In genomic region chr4:83591730-83592129, GRCh38 we compare ENCODE assay signal across 39 cellular contexts.
"Had no signal": no experiment of that assay in that cellular context is flagged by ENCODE, and none has a peak within 500 bp of the region (broad histone marks: within the 10 kb centered on the region; RNA-seq: fewer than 3 reads in every experiment).

No MANE protein-coding gene starts in this region.

- H3K36me3 ChIP-seq: cardiac muscle cell, WERI-Rb-1 had no signal

- H3K27me3 ChIP-seq: ascending aorta, cardiac muscle cell had no signal

- H3K36me3 Mint-ChIP-seq: activated naive CD4-positive, alpha-beta T cell treated with anti-CD3 and anti-CD28 coated beads, Interleukin-2, amount 10 ng/mL, durations not matched to agents 7 days and 5 days; activated naive CD8-positive, alpha-beta T cell treated with anti-CD3 and anti-CD28 coated beads, Interleukin-2, amount 10 ng/mL, durations not matched to agents 7 days and 5 days; brain had no signal

- H3K27ac ChIP-seq: ascending aorta, cardiac muscle cell, WERI-Rb-1 had no signal

- ATAC-seq: activated CD4-positive, alpha-beta T cell treated with anti-CD3 and anti-CD28 coated beads for 36 hours; activated CD4-positive, CD25-positive, alpha-beta regulatory T cell treated with anti-CD3 and anti-CD28 coated beads, Interleukin-2, amount 50 U/mL, for 24 hours; activated CD8-positive, alpha-beta memory T cell treated with anti-CD3 and anti-CD28 coated beads, Interleukin-2, amount 10 ng/mL, durations not matched to agents 7 days and 5 days; activated CD8-positive, alpha-beta T cell treated with anti-CD3 and anti-CD28 coated beads, Interleukin-2, amount 10 ng/mL, durations not matched to agents 7 days and 5 days; activated naive CD8-positive, alpha-beta T cell treated with anti-CD3 and anti-CD28 coated beads, Interleukin-2, amount 50 U/mL, for 24 hours; WTC11 had no signal

- H3K4me1 ChIP-seq: ascending aorta had no signal

- H3K4me3 Mint-ChIP-seq: activated CD4-positive, alpha-beta memory T cell treated with anti-CD3 and anti-CD28 coated beads, Interleukin-2, amount 10 ng/mL, durations not matched to agents 7 days and 5 days; activated CD4-positive, alpha-beta T cell treated with anti-CD3 and anti-CD28 coated beads for 36 hours; activated CD4-positive, alpha-beta T cell treated with anti-CD3 and anti-CD28 coated beads, Interleukin-2, amount 10 ng/mL, durations not matched to agents 7 days and 5 days; activated CD8-positive, alpha-beta memory T cell treated with anti-CD3 and anti-CD28 coated beads, Interleukin-2, amount 10 ng/mL, durations not matched to agents 7 days and 5 days; activated CD8-positive, alpha-beta T cell treated with anti-CD3 and anti-CD28 coated beads, Interleukin-2, amount 10 ng/mL, durations not matched to agents 7 days and 5 days; activated naive CD4-positive, alpha-beta T cell treated with anti-CD3 and anti-CD28 coated beads, Interleukin-2, amount 10 ng/mL, durations not matched to agents 7 days and 5 days; activated naive CD4-positive, alpha-beta T cell treated with anti-CD3 and anti-CD28 coated beads, Interleukin-2, amount 50 U/mL, for 24 hours; activated naive CD8-positive, alpha-beta T cell; activated naive CD8-positive, alpha-beta T cell treated with anti-CD3 and anti-CD28 coated beads, Interleukin-2, amount 10 ng/mL, durations not matched to agents 7 days and 5 days; activated naive CD8-positive, alpha-beta T cell treated with anti-CD3 and anti-CD28 coated beads, Interleukin-2, amount 50 U/mL, for 24 hours; activated T-cell treated with anti-CD3 and anti-CD28 coated beads, Interleukin-2, amount 50 U/mL, for 24 hours; brain; central memory CD8-positive, alpha-beta T cell; T-helper 1 cell treated with Interleukin-12 subunit alpha and Interleukin-12 subunit beta and Interleukin-4 antibody, amounts not matched to agents 30 μg/mL and 1 μg/mL, for 36 hours; T-helper 2 cell treated with Interferon-gamma antibody and Interleukin-4, amounts not matched to agents 5 μg/mL and 100 μg/mL, for 36 hours; WTC11 had no signal

- H3K4me1 Mint-ChIP-seq: activated CD4-positive, alpha-beta memory T cell treated with anti-CD3 and anti-CD28 coated beads, Interleukin-2, amount 10 ng/mL, durations not matched to agents 7 days and 5 days; activated CD4-positive, alpha-beta T cell treated with anti-CD3 and anti-CD28 coated beads for 36 hours; activated CD4-positive, alpha-beta T cell treated with anti-CD3 and anti-CD28 coated beads, Interleukin-2, amount 10 ng/mL, durations not matched to agents 7 days and 5 days; activated naive CD4-positive, alpha-beta T cell treated with anti-CD3 and anti-CD28 coated beads, Interleukin-2, amount 10 ng/mL, durations not matched to agents 7 days and 5 days; activated naive CD4-positive, alpha-beta T cell treated with anti-CD3 and anti-CD28 coated beads, Interleukin-2, amount 50 U/mL, for 24 hours; activated naive CD8-positive, alpha-beta T cell treated with anti-CD3 and anti-CD28 coated beads, Interleukin-2, amount 10 ng/mL, durations not matched to agents 7 days and 5 days; activated naive CD8-positive, alpha-beta T cell treated with anti-CD3 and anti-CD28 coated beads, Interleukin-2, amount 50 U/mL, for 24 hours; central memory CD8-positive, alpha-beta T cell had no signal

- DNase-seq: activated CD4-positive, alpha-beta memory T cell treated with anti-CD3 and anti-CD28 coated beads, Interleukin-2, amount 10 ng/mL, durations not matched to agents 7 days and 5 days; activated CD4-positive, alpha-beta T cell treated with anti-CD3 and anti-CD28 coated beads for 1 hour; activated CD4-positive, alpha-beta T cell treated with anti-CD3 and anti-CD28 coated beads for 36 hours; activated CD4-positive, alpha-beta T cell treated with anti-CD3 and anti-CD28 coated beads for 48 hours; activated CD4-positive, alpha-beta T cell treated with anti-CD3 and anti-CD28 coated beads, Interleukin-2, amount 10 ng/mL, durations not matched to agents 7 days and 5 days; activated CD4-positive, alpha-beta T cell treated with anti-CD3 and anti-CD28 coated beads, Interleukin-2, amount 50 U/mL, for 48 hours; activated CD4-positive, CD25-positive, alpha-beta regulatory T cell; activated CD8-positive, alpha-beta memory T cell treated with anti-CD3 and anti-CD28 coated beads for 24 hours; activated CD8-positive, alpha-beta memory T cell treated with anti-CD3 and anti-CD28 coated beads, Interleukin-2, amount 10 ng/mL, durations not matched to agents 7 days and 5 days; activated CD8-positive, alpha-beta memory T cell treated with anti-CD3 and anti-CD28 coated beads, Interleukin-2, amount 50 U/mL, for 48 hours; activated CD8-positive, alpha-beta T cell treated with anti-CD3 and anti-CD28 coated beads, Interleukin-2, amount 10 ng/mL, durations not matched to agents 7 days and 5 days; activated effector memory CD4-positive, alpha-beta T cell treated with Interleukin-2 at 50 U/mL for 16 hours; activated gamma-delta T cell; activated naive CD4-positive, alpha-beta T cell treated with anti-CD3 and anti-CD28 coated beads, Interleukin-2, amount 10 ng/mL, durations not matched to agents 7 days and 5 days; activated naive CD4-positive, alpha-beta T cell treated with Interleukin-2 at 50 U/mL for 16 hours; activated naive CD8-positive, alpha-beta T cell treated with anti-CD3 and anti-CD28 coated beads, Interleukin-2, amount 10 ng/mL, durations not matched to agents 7 days and 5 days; activated naive CD8-positive, alpha-beta T cell treated with anti-CD3 and anti-CD28 coated beads, Interleukin-2, amount 50 U/mL, for 24 hours; activated T-cell treated with anti-CD3 and anti-CD28 coated beads, Interleukin-2, amount 50 U/mL, for 24 hours; activated T-cell treated with anti-CD3 and anti-CD28 coated beads, Interleukin-2, amount 50 U/mL, for 48 hours; amygdala; anterior cingulate cortex; caudate nucleus; cerebellar nuclear complex; T-helper 2 cell; T-helper 9 cell; WERI-Rb-1 had no signal

- H3K4me3 ChIP-seq: ascending aorta, cardiac muscle cell had no signal

- FAIRE-seq: bronchial epithelial cell, TTC549 had no signal

- H3K9me3 Mint-ChIP-seq: activated CD4-positive, alpha-beta memory T cell treated with anti-CD3 and anti-CD28 coated beads, Interleukin-2, amount 10 ng/mL, durations not matched to agents 7 days and 5 days; activated CD4-positive, alpha-beta T cell treated with anti-CD3 and anti-CD28 coated beads, Interleukin-2, amount 10 ng/mL, durations not matched to agents 7 days and 5 days; activated naive CD4-positive, alpha-beta T cell treated with anti-CD3 and anti-CD28 coated beads, Interleukin-2, amount 10 ng/mL, durations not matched to agents 7 days and 5 days; activated naive CD4-positive, alpha-beta T cell treated with anti-CD3 and anti-CD28 coated beads, Interleukin-2, amount 50 U/mL, for 24 hours; activated T-cell treated with anti-CD3 and anti-CD28 coated beads, Interleukin-2, amount 50 U/mL, for 24 hours; activated T-helper 2 cell treated with anti-CD3 and anti-CD28 coated beads, Interferon-gamma antibody, Interleukin-2, Interleukin-4, amounts not matched to agents 10 μg/mL and 5 μg/mL and 100 μg/mL, durations not matched to agents 14 hours and 24 hours and 36 hours; brain; central memory CD8-positive, alpha-beta T cell; T-helper 1 cell treated with Interleukin-12 subunit alpha and Interleukin-12 subunit beta and Interleukin-4 antibody, amounts not matched to agents 30 μg/mL and 1 μg/mL, for 36 hours; T-helper 2 cell treated with Interferon-gamma antibody and Interleukin-4, amounts not matched to agents 5 μg/mL and 100 μg/mL, for 36 hours had no signal

- H3K27me3 Mint-ChIP-seq: activated CD4-positive, alpha-beta memory T cell treated with anti-CD3 and anti-CD28 coated beads, Interleukin-2, amount 10 ng/mL, durations not matched to agents 7 days and 5 days; activated CD4-positive, alpha-beta T cell treated with anti-CD3 and anti-CD28 coated beads, Interleukin-2, amount 10 ng/mL, durations not matched to agents 7 days and 5 days; activated CD8-positive, alpha-beta memory T cell treated with anti-CD3 and anti-CD28 coated beads, Interleukin-2, amount 10 ng/mL, durations not matched to agents 7 days and 5 days; activated naive CD4-positive, alpha-beta T cell treated with anti-CD3 and anti-CD28 coated beads, Interleukin-2, amount 10 ng/mL, durations not matched to agents 7 days and 5 days; activated naive CD4-positive, alpha-beta T cell treated with anti-CD3 and anti-CD28 coated beads, Interleukin-2, amount 50 U/mL, for 24 hours; activated naive CD8-positive, alpha-beta T cell; activated naive CD8-positive, alpha-beta T cell treated with anti-CD3 and anti-CD28 coated beads, Interleukin-2, amount 10 ng/mL, durations not matched to agents 7 days and 5 days; activated naive CD8-positive, alpha-beta T cell treated with anti-CD3 and anti-CD28 coated beads, Interleukin-2, amount 50 U/mL, for 24 hours; activated T-cell treated with anti-CD3 and anti-CD28 coated beads, Interleukin-2, amount 50 U/mL, for 24 hours; central memory CD8-positive, alpha-beta T cell had no signal

- H3K27ac Mint-ChIP-seq: activated CD4-positive, alpha-beta memory T cell treated with anti-CD3 and anti-CD28 coated beads, Interleukin-2, amount 10 ng/mL, durations not matched to agents 7 days and 5 days; activated CD4-positive, alpha-beta T cell treated with anti-CD3 and anti-CD28 coated beads for 36 hours; activated CD4-positive, alpha-beta T cell treated with anti-CD3 and anti-CD28 coated beads, Interleukin-2, amount 10 ng/mL, durations not matched to agents 7 days and 5 days; activated CD8-positive, alpha-beta memory T cell treated with anti-CD3 and anti-CD28 coated beads, Interleukin-2, amount 10 ng/mL, durations not matched to agents 7 days and 5 days; activated CD8-positive, alpha-beta T cell treated with anti-CD3 and anti-CD28 coated beads, Interleukin-2, amount 10 ng/mL, durations not matched to agents 7 days and 5 days; activated naive CD4-positive, alpha-beta T cell treated with anti-CD3 and anti-CD28 coated beads, Interleukin-2, amount 10 ng/mL, durations not matched to agents 7 days and 5 days; activated naive CD4-positive, alpha-beta T cell treated with anti-CD3 and anti-CD28 coated beads, Interleukin-2, amount 50 U/mL, for 24 hours; activated naive CD8-positive, alpha-beta T cell; activated naive CD8-positive, alpha-beta T cell treated with anti-CD3 and anti-CD28 coated beads, Interleukin-2, amount 10 ng/mL, durations not matched to agents 7 days and 5 days; activated naive CD8-positive, alpha-beta T cell treated with anti-CD3 and anti-CD28 coated beads, Interleukin-2, amount 50 U/mL, for 24 hours; activated T-cell treated with anti-CD3 and anti-CD28 coated beads, Interleukin-2, amount 50 U/mL, for 24 hours; activated T-helper 2 cell treated with anti-CD3 and anti-CD28 coated beads, Interferon-gamma antibody, Interleukin-2, Interleukin-4, amounts not matched to agents 10 μg/mL and 5 μg/mL and 100 μg/mL, durations not matched to agents 14 hours and 24 hours and 36 hours; T-helper 1 cell treated with Interleukin-12 subunit alpha and Interleukin-12 subunit beta and Interleukin-4 antibody, amounts not matched to agents 30 μg/mL and 1 μg/mL, for 36 hours; T-helper 2 cell treated with Interferon-gamma antibody and Interleukin-4, amounts not matched to agents 5 μg/mL and 100 μg/mL, for 36 hours; WTC11 had no signal

- H3K9me3 ChIP-seq: ascending aorta had no signal
